ENCODE assay signal across 39 cellular contexts in the genomic region with DNA sequence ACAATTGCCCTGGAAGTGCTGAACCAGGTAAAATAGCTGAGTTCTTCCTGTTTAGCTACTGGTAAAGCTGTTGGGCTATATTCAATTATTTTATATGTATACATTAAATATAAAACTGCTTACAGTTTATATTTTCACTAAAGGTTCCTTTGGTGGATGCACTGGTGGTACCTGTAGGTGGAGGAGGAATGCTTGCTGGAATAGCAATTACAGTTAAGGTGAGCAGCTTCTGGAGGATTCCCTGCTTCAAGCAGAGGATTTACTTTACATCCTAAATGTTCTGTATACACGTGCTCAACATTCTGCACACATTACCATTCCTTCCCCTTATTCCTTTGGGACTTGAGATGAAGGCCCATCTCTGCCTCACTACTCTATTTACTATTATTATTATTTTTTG. TPM values are rescaled to one million over a fixed set of nuclear protein-coding genes. Genes with fewer than 3 reads are reported as not detected.
"Had no signal": no experiment of that assay in that cellular context is flagged by ENCODE, and none has a peak within 500 bp of the region (broad histone marks: within the 10 kb centered on the region; RNA-seq: fewer than 3 reads in every experiment).

No MANE protein-coding gene starts in this region.

- H3K4me1 ChIP-seq: adrenal gland, ascending aorta, body of pancreas, breast epithelium had no signal

- H3K27ac ChIP-seq: adrenal gland, ascending aorta, body of pancreas, brain microvascular endothelial cell, breast epithelium, cardiac muscle cell had no signal

- H3K27me3 ChIP-seq: adrenal gland, ascending aorta, body of pancreas, brain microvascular endothelial cell, breast epithelium, cardiac muscle cell had no signal

- H3K4me1 Mint-ChIP-seq: activated naive CD8-positive, alpha-beta T cell treated with anti-CD3 and anti-CD28 coated beads, Interleukin-2, amount 50 U/mL, for 24 hours; brain; central memory CD8-positive, alpha-beta T cell had no signal

- H3K36me3 ChIP-seq: breast epithelium had no signal

- H3K4me3 Mint-ChIP-seq: activated naive CD4-positive, alpha-beta T cell treated with anti-CD3 and anti-CD28 coated beads for 36 hours; activated naive CD4-positive, alpha-beta T cell treated with anti-CD3 and anti-CD28 coated beads, Interleukin-2, amount 10 ng/mL, durations not matched to agents 7 days and 5 days; activated naive CD4-positive, alpha-beta T cell treated with anti-CD3 and anti-CD28 coated beads, Interleukin-2, amount 50 U/mL, for 24 hours; activated naive CD8-positive, alpha-beta T cell; activated naive CD8-positive, alpha-beta T cell treated with anti-CD3 and anti-CD28 coated beads for 36 hours; activated naive CD8-positive, alpha-beta T cell treated with anti-CD3 and anti-CD28 coated beads, Interleukin-2, amount 10 ng/mL, durations not matched to agents 7 days and 5 days; activated naive CD8-positive, alpha-beta T cell treated with anti-CD3 and anti-CD28 coated beads, Interleukin-2, amount 50 U/mL, for 24 hours; activated T-cell treated with anti-CD3 and anti-CD28 coated beads, Interleukin-2, amount 50 U/mL, for 24 hours; activated T-cell treated with anti-CD3 and anti-CD28 coated beads, Interleukin-2, amount 50 U/mL, for 72 hours; activated T-helper 1 cell treated with anti-CD3 and anti-CD28 coated beads, Interleukin-12 subunit alpha, Interleukin-12 subunit beta, Interleukin-2, Interleukin-4 antibody, amounts not matched to agents 30 ng/mL and 10 ng/mL and 1 ng/mL, durations not matched to agents 14 hours and 24 hours and 36 hours; activated T-helper 17 cell treated with anti-CD3 and anti-CD28 coated beads, Interleukin-2, amount 50 U/mL, for 72 hours; brain; central memory CD8-positive, alpha-beta T cell had no signal

- H3K9me3 Mint-ChIP-seq: activated naive CD4-positive, alpha-beta T cell treated with anti-CD3 and anti-CD28 coated beads for 36 hours; activated naive CD4-positive, alpha-beta T cell treated with anti-CD3 and anti-CD28 coated beads, Interleukin-2, amount 10 ng/mL, durations not matched to agents 7 days and 5 days; activated naive CD4-positive, alpha-beta T cell treated with anti-CD3 and anti-CD28 coated beads, Interleukin-2, amount 50 U/mL, for 24 hours; activated naive CD4-positive, alpha-beta T cell treated with anti-CD3 and anti-CD28 coated beads, Interleukin-2, amount 50 U/mL, for 72 hours; activated naive CD8-positive, alpha-beta T cell treated with anti-CD3 and anti-CD28 coated beads for 36 hours; activated naive CD8-positive, alpha-beta T cell treated with anti-CD3 and anti-CD28 coated beads, Interleukin-2, amount 10 ng/mL, durations not matched to agents 7 days and 5 days; activated naive CD8-positive, alpha-beta T cell treated with anti-CD3 and anti-CD28 coated beads, Interleukin-2, amount 50 U/mL, for 24 hours; activated T-cell treated with anti-CD3 and anti-CD28 coated beads, Interleukin-2, amount 50 U/mL, for 24 hours; activated T-cell treated with anti-CD3 and anti-CD28 coated beads, Interleukin-2, amount 50 U/mL, for 72 hours; activated T-helper 1 cell treated with anti-CD3 and anti-CD28 coated beads, Interleukin-12 subunit alpha, Interleukin-12 subunit beta, Interleukin-2, Interleukin-4 antibody, amounts not matched to agents 30 ng/mL and 10 ng/mL and 1 ng/mL, durations not matched to agents 14 hours and 24 hours and 36 hours; activated T-helper 17 cell treated with anti-CD3 and anti-CD28 coated beads, Interleukin-2, amount 50 U/mL, for 72 hours; activated T-helper 2 cell treated with anti-CD3 and anti-CD28 coated beads, Interferon-gamma antibody, Interleukin-2, Interleukin-4, amounts not matched to agents 10 μg/mL and 5 μg/mL and 100 μg/mL, durations not matched to agents 14 hours and 24 hours and 36 hours; brain; central memory CD8-positive, alpha-beta T cell had no signal

- FAIRE-seq: astrocyte, bronchial epithelial cell, colon had no signal

- DNase-seq: activated effector memory CD4-positive, alpha-beta T cell treated with anti-CD3 and anti-CD28 coated beads, Interleukin-2, amount 50 U/mL, for 16 hours; activated effector memory CD4-positive, alpha-beta T cell treated with Interleukin-2 at 50 U/mL for 16 hours; activated gamma-delta T cell; activated gamma-delta T cell treated with Interleukin-2 at 50 U/mL for 16 hours; activated naive CD4-positive, alpha-beta T cell; activated naive CD4-positive, alpha-beta T cell treated with anti-CD3 and anti-CD28 coated beads for 36 hours; activated naive CD4-positive, alpha-beta T cell treated with anti-CD3 and anti-CD28 coated beads, Interleukin-2, amount 10 ng/mL, durations not matched to agents 7 days and 5 days; activated naive CD4-positive, alpha-beta T cell treated with anti-CD3 and anti-CD28 coated beads, Interleukin-2, amount 50 U/mL, for 16 hours; activated naive CD4-positive, alpha-beta T cell treated with Interleukin-2 at 50 U/mL for 16 hours; activated naive CD8-positive, alpha-beta T cell treated with anti-CD3 and anti-CD28 coated beads for 36 hours; activated naive CD8-positive, alpha-beta T cell treated with anti-CD3 and anti-CD28 coated beads, Interleukin-2, amount 10 ng/mL, durations not matched to agents 7 days and 5 days; activated naive CD8-positive, alpha-beta T cell treated with anti-CD3 and anti-CD28 coated beads, Interleukin-2, amount 50 U/mL, for 24 hours; activated T-cell treated with anti-CD3 and anti-CD28 coated beads, Interleukin-2, amount 50 U/mL, for 24 hours; activated T-cell treated with anti-CD3 and anti-CD28 coated beads, Interleukin-2, amount 50 U/mL, for 48 hours; activated T-cell treated with anti-CD3 and anti-CD28 coated beads, Interleukin-2, amount 50 U/mL, for 72 hours; adrenal gland; amniotic stem cell; amygdala; anterior cingulate cortex; aorta; body of pancreas; brain microvascular endothelial cell; caudate nucleus; central memory CD4-positive, alpha-beta T cell; cerebellar nuclear complex had no signal

- H3K27ac Mint-ChIP-seq: activated naive CD4-positive, alpha-beta T cell treated with anti-CD3 and anti-CD28 coated beads for 36 hours; activated naive CD4-positive, alpha-beta T cell treated with anti-CD3 and anti-CD28 coated beads, Interleukin-2, amount 10 ng/mL, durations not matched to agents 7 days and 5 days; activated naive CD8-positive, alpha-beta T cell; activated naive CD8-positive, alpha-beta T cell treated with anti-CD3 and anti-CD28 coated beads for 36 hours; activated naive CD8-positive, alpha-beta T cell treated with anti-CD3 and anti-CD28 coated beads, Interleukin-2, amount 50 U/mL, for 24 hours; activated T-cell treated with anti-CD3 and anti-CD28 coated beads, Interleukin-2, amount 50 U/mL, for 24 hours; activated T-cell treated with anti-CD3 and anti-CD28 coated beads, Interleukin-2, amount 50 U/mL, for 72 hours; activated T-helper 1 cell treated with anti-CD3 and anti-CD28 coated beads, Interleukin-12 subunit alpha, Interleukin-12 subunit beta, Interleukin-2, Interleukin-4 antibody, amounts not matched to agents 30 ng/mL and 10 ng/mL and 1 ng/mL, durations not matched to agents 14 hours and 24 hours and 36 hours; activated T-helper 17 cell treated with anti-CD3 and anti-CD28 coated beads, Interleukin-2, amount 50 U/mL, for 72 hours; activated T-helper 2 cell treated with anti-CD3 and anti-CD28 coated beads, Interferon-gamma antibody, Interleukin-2, Interleukin-4, amounts not matched to agents 10 μg/mL and 5 μg/mL and 100 μg/mL, durations not matched to agents 14 hours and 24 hours and 36 hours had no signal

- H3K4me3 ChIP-seq: adrenal gland, ascending aorta, body of pancreas, breast epithelium, cardiac muscle cell had no signal

- ATAC-seq: activated naive CD4-positive, alpha-beta T cell treated with anti-CD3 and anti-CD28 coated beads, Interleukin-2, amount 50 U/mL, for 72 hours; activated T-cell treated with anti-CD3 and anti-CD28 coated beads, Interleukin-2, amount 50 U/mL, for 72 hours; activated T-helper 17 cell treated with anti-CD3 and anti-CD28 coated beads, Interleukin-2, amount 50 U/mL, for 72 hours; body of pancreas had no signal

- H3K9me3 ChIP-seq: adrenal gland, ascending aorta, body of pancreas, breast epithelium had no signal

- H3K27me3 Mint-ChIP-seq: activated naive CD4-positive, alpha-beta T cell treated with anti-CD3 and anti-CD28 coated beads, Interleukin-2, amount 10 ng/mL, durations not matched to agents 7 days and 5 days; activated naive CD4-positive, alpha-beta T cell treated with anti-CD3 and anti-CD28 coated beads, Interleukin-2, amount 50 U/mL, for 24 hours; activated naive CD8-positive, alpha-beta T cell; activated naive CD8-positive, alpha-beta T cell treated with anti-CD3 and anti-CD28 coated beads for 36 hours; activated naive CD8-positive, alpha-beta T cell treated with anti-CD3 and anti-CD28 coated beads, Interleukin-2, amount 10 ng/mL, durations not matched to agents 7 days and 5 days; activated naive CD8-positive, alpha-beta T cell treated with anti-CD3 and anti-CD28 coated beads, Interleukin-2, amount 50 U/mL, for 24 hours; activated T-cell treated with anti-CD3 and anti-CD28 coated beads, Interleukin-2, amount 50 U/mL, for 24 hours; activated T-helper 17 cell treated with anti-CD3 and anti-CD28 coated beads, Interleukin-2, amount 50 U/mL, for 72 hours; brain; central memory CD8-positive, alpha-beta T cell had no signal

RNA-seq across cellular contexts. Expression of gene SRR, which starts 17.6 kb away (rescaled TPM):
- total RNA-seq: ascending aorta had no signal
